In the genomic region with DNA sequence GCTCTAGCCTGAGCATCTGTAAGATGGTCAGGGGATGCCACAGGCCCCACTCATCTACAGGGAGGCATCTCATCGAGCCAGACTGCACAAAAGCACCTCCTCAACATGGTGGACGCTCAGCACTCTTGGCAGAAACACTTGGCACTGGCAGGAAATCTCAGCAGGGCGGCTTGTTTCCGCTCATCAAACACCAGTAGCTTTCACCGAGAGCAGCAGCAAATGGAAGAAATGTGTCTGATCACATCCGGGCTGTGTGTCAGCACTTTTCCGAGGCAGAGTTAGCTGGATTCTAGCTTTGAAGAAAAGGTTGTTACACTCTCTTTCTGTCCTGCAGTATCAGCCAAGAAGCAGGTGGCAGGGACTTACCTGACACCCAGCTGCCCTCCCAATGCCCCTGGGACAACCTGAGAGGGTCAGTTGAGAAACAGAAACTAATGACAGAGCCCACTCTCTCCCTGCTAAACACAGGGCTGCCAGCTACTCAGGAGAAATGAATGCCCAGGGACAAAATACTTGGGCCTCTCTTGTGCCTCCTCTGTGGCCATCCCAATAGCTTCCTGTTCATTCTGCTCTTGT, we compare ENCODE assay signal across 10 cellular contexts.
DNase-seq lines count a peak whose midpoint lies in the region; ATAC-seq, FAIRE-seq and TF ChIP-seq lines count a peak whose summit lies in the region.
"Had no signal": no experiment of that assay in that cellular context is flagged by ENCODE, and none has a peak within 500 bp of the region (broad histone marks: within the 10 kb centered on the region; RNA-seq: fewer than 3 reads in every experiment).

No MANE protein-coding gene starts in this region.

- peak overlapping the region; percentile 43 for H3K4me3 Mint-ChIP-seq in CD8-positive, alpha-beta T cell
- no peak overlapping the region for H3K4me3 Mint-ChIP-seq in endothelial cell (ENCODE audit: unreplicated experiment)

- no peaks in the 10 kb centered on the region for H3K36me3 ChIP-seq in CD8-positive, alpha-beta T cell (ENCODE audit: insufficient read depth, low read length)
- H3K36me3 ChIP-seq in kidney (ENCODE audit: control insufficient read depth in 1 of 2, insufficient read depth in 2 of 2, low read length in 2 of 2): no peaks in the 10 kb centered on the region
- H3K36me3 ChIP-seq: pancreas had no signal

- TF ChIP-seq CTCF in CD8-positive, alpha-beta T cell (IDR thresholded peaks at IDR 0.05): no peak
- no peak for TF ChIP-seq CTCF in kidney (IDR thresholded peaks at IDR 0.05; ENCODE audit: borderline replicate concordance, extremely low read depth, insufficient read depth)
- no peak for TF ChIP-seq CTCF in endothelial cell (IDR thresholded peaks at IDR 0.05; ENCODE audit: unreplicated experiment)

- peak overlapping the region; percentile 19 for H3K4me3 ChIP-seq in CD8-positive, alpha-beta T cell (ENCODE audit: low read depth, low read length)
- no peak overlapping the region for H3K4me3 ChIP-seq in kidney (ENCODE audit: low read length in 2 of 2)
- H3K4me3 ChIP-seq: pancreas had no signal

- CTCF ChIA-PET in CD8-positive, alpha-beta T cell (lab: Charles Lee): interaction anchor here (0.6 kb wide), 1 partner anchor 1772 kb away, joined by 3 read pairs; no protein-coding TSS in a partner anchor

- FAIRE-seq in kidney (lab: Jason Lieb, UNC): no peak
- FAIRE-seq: pancreas had no signal

- H3K4me1 Mint-ChIP-seq in CD8-positive, alpha-beta T cell (ENCODE audit: low read depth): no peaks in the 10 kb centered on the region
- peaks cover 12% of the 10 kb centered on the region for H3K4me1 Mint-ChIP-seq in endothelial cell (ENCODE audit: unreplicated experiment)

- no peak overlapping the region for H3K9ac ChIP-seq in kidney (ENCODE audit: low read length in 2 of 2)

- POLR2A ChIA-PET in CD8-positive, alpha-beta T cell (lab: Charles Lee): no interaction called here

- ATAC-seq in CD8-positive, alpha-beta T cell: peak; percentile 51
- ATAC-seq in HG03175 (IDR thresholded peaks at IDR 0.05; ENCODE audit: unreplicated experiment) (no peak), HG02798 (IDR thresholded peaks at IDR 0.05; ENCODE audit: poor library complexity, unreplicated experiment) (no peak)

- no peaks in the 10 kb centered on the region for H3K9me3 Mint-ChIP-seq in CD8-positive, alpha-beta T cell
- no peaks in the 10 kb centered on the region for H3K9me3 Mint-ChIP-seq in endothelial cell (ENCODE audit: unreplicated experiment)

- DNase-seq in CD8-positive, alpha-beta T cell: peak in 4 of 7 experiments; percentile 7 to 58 (median 24)
- DNase-seq in NCI-H446 treated with DMSO at 0.1 percent for 48 hours (lab: John Stamatoyannopoulos, UW): peak; percentile 91
- peak; percentile 23 to 32 for DNase-seq in activated T-cell treated with anti-CD3 and anti-CD28 coated beads, Interleukin-2, amount 50 U/mL, for 48 hours
- peak; percentile 40 for DNase-seq in kidney
- no peak for DNase-seq in endothelial cell (ENCODE audit: low spot score)
- DNase-seq in epidermal melanocyte (ENCODE audit: insufficient read length, low spot score): no peak
- DNase-seq: DMS153, pancreas had no signal

- no peaks in the 10 kb centered on the region for H3K27me3 Mint-ChIP-seq in CD8-positive, alpha-beta T cell (ENCODE audit: low read depth)
- H3K27me3 Mint-ChIP-seq in endothelial cell (ENCODE audit: unreplicated experiment): no peaks in the 10 kb centered on the region

- H3K9me3 ChIP-seq in CD8-positive, alpha-beta T cell (ENCODE audit: low read length): no peaks in the 10 kb centered on the region
- no peaks in the 10 kb centered on the region for H3K9me3 ChIP-seq in kidney (ENCODE audit: control insufficient read depth in 1 of 2, low read length in 2 of 2)
- H3K9me3 ChIP-seq: pancreas had no signal

- H3K36me3 Mint-ChIP-seq in CD8-positive, alpha-beta T cell: no peaks in the 10 kb centered on the region
- no peaks in the 10 kb centered on the region for H3K36me3 Mint-ChIP-seq in endothelial cell (ENCODE audit: low read depth, unreplicated experiment)

- H3K4me1 ChIP-seq in CD8-positive, alpha-beta T cell (ENCODE audit: insufficient read depth, low read length): peaks cover 6% of the 10 kb centered on the region
- H3K4me1 ChIP-seq in kidney (ENCODE audit: control insufficient read depth in 1 of 2, insufficient read depth in 1 of 2, low read depth in 1 of 2, low read length in 2 of 2): no peaks in the 10 kb centered on the region
- H3K4me1 ChIP-seq: pancreas had no signal

- no peak overlapping the region for H3K27ac Mint-ChIP-seq in CD8-positive, alpha-beta T cell
- no peak overlapping the region for H3K27ac Mint-ChIP-seq in endothelial cell (ENCODE audit: unreplicated experiment)

- no peaks in the 10 kb centered on the region for H3K27me3 ChIP-seq in CD8-positive, alpha-beta T cell (ENCODE audit: insufficient read depth, low read length)
- H3K27me3 ChIP-seq: pancreas had no signal

- H3K27ac ChIP-seq in CD8-positive, alpha-beta T cell (ENCODE audit: low read depth, low read length): no peak overlapping the region
- no peak overlapping the region for H3K27ac ChIP-seq in kidney (ENCODE audit: low read depth in 2 of 2, low read length in 2 of 2)
- H3K27ac ChIP-seq: pancreas had no signal

- intact Hi-C loops in CD8-positive, alpha-beta T cell (cut with DNase I, micrococcal nuclease): no loop called here
- intact Hi-C loops in kidney (cut with DNase I): no loop called here

Comparison
In these comparisons a context has a peak if more than half of its experiments do, and no peak if none do; other contexts are left out.
1. DNase-seq: peak in CD8-positive, alpha-beta T cell (4 of 7), NCI-H446 treated with DMSO at 0.1 percent for 48 hours (single experiment), activated T-cell treated with anti-CD3 and anti-CD28 coated beads, Interleukin-2, amount 50 U/mL, for 48 hours (2 of 2) and kidney (single experiment); none in endothelial cell (single experiment) and epidermal melanocyte (single experiment).